ENCODE assay signal across 1 cellular context in genomic region chr1:205766038-205766437, GRCh38.
TF ChIP-seq lines count a peak whose summit lies in the region.

No MANE protein-coding gene starts in this region.

TF ChIP-seq in GM23338, 12 proteins besides CTCF, POLR2A, EP300 and RAD21 (continued from another document):
- TF ChIP-seq JUNB (IDR thresholded peaks at IDR 0.05; ENCODE audit: unreplicated experiment) (no peak), ZNF331 (CRISPR knock-in tag; IDR thresholded peaks at IDR 0.05; ENCODE audit: low read depth) (no peak), CREB1 (CRISPR knock-in tag; IDR thresholded peaks at IDR 0.05; ENCODE audit: low read depth) (no peak), ZNF462 (CRISPR knock-in tag; IDR thresholded peaks at IDR 0.05) (no peak), EZH2phosphoT487 (IDR thresholded peaks at IDR 0.05; ENCODE audit: unreplicated experiment) (no peak)
